34 cellular contexts compared by ENCODE assay signal in the genomic region with DNA sequence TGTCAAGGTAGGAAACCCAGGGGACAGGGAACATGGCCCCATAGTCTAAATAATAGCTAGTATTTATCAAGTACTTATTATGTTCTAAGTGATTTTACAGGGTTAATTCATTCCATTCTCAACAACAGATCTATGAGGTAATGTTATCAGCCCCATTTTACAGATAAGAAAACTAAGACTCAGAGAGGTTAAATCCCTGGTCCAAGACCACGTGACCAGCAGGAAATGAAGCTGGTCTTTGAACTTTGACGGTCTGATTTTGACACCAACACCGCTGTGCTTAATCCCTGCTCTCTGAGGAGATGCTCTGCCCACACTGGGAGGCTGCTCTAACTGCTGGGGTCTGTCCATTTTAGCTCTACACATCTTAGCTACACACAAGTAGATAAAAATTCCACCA.
"Had no signal": no experiment of that assay in that cellular context is flagged by ENCODE, and none has a peak within 500 bp of the region (broad histone marks: within the 10 kb centered on the region; RNA-seq: fewer than 3 reads in every experiment).

No MANE protein-coding gene starts in this region.

- H3K36me3 Mint-ChIP-seq: activated CD4-positive, alpha-beta memory T cell treated with anti-CD3 and anti-CD28 coated beads for 36 hours; activated naive CD4-positive, alpha-beta T cell treated with anti-CD3 and anti-CD28 coated beads, Interleukin-2, amount 10 ng/mL, durations not matched to agents 7 days and 5 days; activated naive CD8-positive, alpha-beta T cell; brain had no signal

- DNase-seq: activated B cell treated with CpG ODN at 0.5 μM for 24 hours; activated CD4-positive, alpha-beta memory T cell treated with anti-CD3 and anti-CD28 coated beads for 36 hours; activated CD4-positive, alpha-beta T cell treated with anti-CD3 and anti-CD28 coated beads for 4 hours; activated CD4-positive, alpha-beta T cell treated with anti-CD3 and anti-CD28 coated beads, Interleukin-2, amount 10 ng/mL, durations not matched to agents 24 days and 14 days; activated CD4-positive, alpha-beta T cell treated with anti-CD3 and anti-CD28 coated beads, Interleukin-2, amount 50 U/mL, for 1 hour; activated CD4-positive, alpha-beta T cell treated with anti-CD3 and anti-CD28 coated beads, Interleukin-2, amount 50 U/mL, for 4 hours; activated CD4-positive, CD25-positive, alpha-beta regulatory T cell treated with anti-CD3 and anti-CD28 coated beads, Interleukin-2, amount 50 U/mL, for 72 hours; activated CD8-positive, alpha-beta memory T cell treated with anti-CD3 and anti-CD28 coated beads, Interleukin-2, amount 50 U/mL, for 4 hours; activated CD8-positive, alpha-beta T cell treated with anti-CD3 and anti-CD28 coated beads for 36 hours; activated effector memory CD4-positive, alpha-beta T cell treated with Interleukin-2 at 50 U/mL for 16 hours; activated gamma-delta T cell; activated naive CD4-positive, alpha-beta T cell treated with anti-CD3 and anti-CD28 coated beads, Interleukin-2, amount 10 ng/mL, durations not matched to agents 7 days and 5 days; activated naive CD4-positive, alpha-beta T cell treated with Interleukin-2 at 50 U/mL for 16 hours; activated naive CD8-positive, alpha-beta T cell treated with anti-CD3 and anti-CD28 coated beads, Interleukin-2, amount 10 ng/mL, durations not matched to agents 7 days and 5 days; activated naive CD8-positive, alpha-beta T cell treated with anti-CD3 and anti-CD28 coated beads, Interleukin-2, amount 50 U/mL, for 24 hours; activated T-cell treated with anti-CD3 and anti-CD28 coated beads for 4 hours; activated T-cell treated with anti-CD3 and anti-CD28 coated beads, Interleukin-2, amount 50 U/mL, for 1 hour; activated T-cell treated with anti-CD3 and anti-CD28 coated beads, Interleukin-2, amount 50 U/mL, for 4 hours; activated T-cell treated with anti-CD3 and anti-CD28 coated beads, Interleukin-2, amount 50 U/mL, for 72 hours; amygdala; anterior cingulate cortex; central memory CD4-positive, alpha-beta T cell; T-helper 1 cell; T-helper 2 cell; T-helper 9 cell had no signal

- ATAC-seq: activated CD8-positive, alpha-beta T cell treated with anti-CD3 and anti-CD28 coated beads for 36 hours; activated naive CD8-positive, alpha-beta T cell treated with anti-CD3 and anti-CD28 coated beads, Interleukin-2, amount 50 U/mL, for 24 hours; activated T-cell treated with anti-CD3 and anti-CD28 coated beads, Interleukin-2, amount 50 U/mL, for 4 hours; activated T-cell treated with anti-CD3 and anti-CD28 coated beads, Interleukin-2, amount 50 U/mL, for 72 hours had no signal

- FAIRE-seq: TTC549 had no signal

- H3K9me3 ChIP-seq: ascending aorta had no signal

- H3K27me3 Mint-ChIP-seq: activated naive CD4-positive, alpha-beta T cell treated with anti-CD3 and anti-CD28 coated beads, Interleukin-2, amount 50 U/mL, for 24 hours; brain had no signal

- H3K4me1 ChIP-seq: ascending aorta had no signal

- H3K27me3 ChIP-seq: ascending aorta had no signal

- H3K4me1 Mint-ChIP-seq: activated B cell treated with CpG ODN at 0.5 μM for 24 hours; activated naive CD4-positive, alpha-beta T cell treated with anti-CD3 and anti-CD28 coated beads, Interleukin-2, amount 10 ng/mL, durations not matched to agents 7 days and 5 days; activated naive CD8-positive, alpha-beta T cell treated with anti-CD3 and anti-CD28 coated beads, Interleukin-2, amount 10 ng/mL, durations not matched to agents 7 days and 5 days had no signal

- H3K27ac ChIP-seq: ascending aorta, VCaP had no signal

- H3K36me3 ChIP-seq: ascending aorta had no signal

- H3K4me3 ChIP-seq: ascending aorta had no signal

- H3K4me3 Mint-ChIP-seq: activated B cell treated with CpG ODN at 0.5 μM for 24 hours; activated CD4-positive, alpha-beta memory T cell treated with anti-CD3 and anti-CD28 coated beads for 36 hours; activated CD4-positive, alpha-beta T cell treated with anti-CD3 and anti-CD28 coated beads, Interleukin-2, amount 10 ng/mL, durations not matched to agents 24 days and 14 days; activated CD8-positive, alpha-beta T cell treated with anti-CD3 and anti-CD28 coated beads for 36 hours; activated naive CD4-positive, alpha-beta T cell treated with anti-CD3 and anti-CD28 coated beads, Interleukin-2, amount 10 ng/mL, durations not matched to agents 7 days and 5 days; activated naive CD4-positive, alpha-beta T cell treated with anti-CD3 and anti-CD28 coated beads, Interleukin-2, amount 50 U/mL, for 24 hours; activated naive CD8-positive, alpha-beta T cell; activated naive CD8-positive, alpha-beta T cell treated with anti-CD3 and anti-CD28 coated beads, Interleukin-2, amount 10 ng/mL, durations not matched to agents 7 days and 5 days; activated naive CD8-positive, alpha-beta T cell treated with anti-CD3 and anti-CD28 coated beads, Interleukin-2, amount 50 U/mL, for 24 hours; activated T-cell treated with anti-CD3 and anti-CD28 coated beads, Interleukin-2, amount 50 U/mL, for 4 hours; activated T-cell treated with anti-CD3 and anti-CD28 coated beads, Interleukin-2, amount 50 U/mL, for 72 hours; brain; T-helper 1 cell treated with Interleukin-12 subunit alpha and Interleukin-12 subunit beta and Interleukin-4 antibody, amounts not matched to agents 30 μg/mL and 1 μg/mL, for 36 hours; T-helper 2 cell treated with Interferon-gamma antibody and Interleukin-4, amounts not matched to agents 5 μg/mL and 100 μg/mL, for 36 hours had no signal

- H3K9me3 Mint-ChIP-seq: activated B cell treated with CpG ODN at 0.5 μM for 24 hours; activated CD8-positive, alpha-beta T cell treated with anti-CD3 and anti-CD28 coated beads for 36 hours had no signal

- H3K27ac Mint-ChIP-seq: activated B cell treated with CpG ODN at 0.5 μM for 24 hours; activated CD4-positive, alpha-beta memory T cell treated with anti-CD3 and anti-CD28 coated beads for 36 hours; activated CD4-positive, alpha-beta T cell treated with anti-CD3 and anti-CD28 coated beads, Interleukin-2, amount 10 ng/mL, durations not matched to agents 24 days and 14 days; activated CD8-positive, alpha-beta T cell treated with anti-CD3 and anti-CD28 coated beads for 36 hours; activated naive CD4-positive, alpha-beta T cell treated with anti-CD3 and anti-CD28 coated beads, Interleukin-2, amount 10 ng/mL, durations not matched to agents 7 days and 5 days; activated naive CD4-positive, alpha-beta T cell treated with anti-CD3 and anti-CD28 coated beads, Interleukin-2, amount 50 U/mL, for 24 hours; activated naive CD8-positive, alpha-beta T cell; activated naive CD8-positive, alpha-beta T cell treated with anti-CD3 and anti-CD28 coated beads, Interleukin-2, amount 10 ng/mL, durations not matched to agents 7 days and 5 days; activated naive CD8-positive, alpha-beta T cell treated with anti-CD3 and anti-CD28 coated beads, Interleukin-2, amount 50 U/mL, for 24 hours; activated T-cell treated with anti-CD3 and anti-CD28 coated beads, Interleukin-2, amount 50 U/mL, for 72 hours; activated T-helper 2 cell treated with anti-CD3 and anti-CD28 coated beads, Interferon-gamma antibody, Interleukin-2, Interleukin-4, amounts not matched to agents 10 μg/mL and 5 μg/mL and 100 μg/mL, durations not matched to agents 14 hours and 24 hours and 36 hours; brain; T-helper 1 cell treated with Interleukin-12 subunit alpha and Interleukin-12 subunit beta and Interleukin-4 antibody, amounts not matched to agents 30 μg/mL and 1 μg/mL, for 36 hours; T-helper 2 cell treated with Interferon-gamma antibody and Interleukin-4, amounts not matched to agents 5 μg/mL and 100 μg/mL, for 36 hours had no signal
